Comparison of ENCODE assay signal across 5 cellular contexts in the genomic region with DNA sequence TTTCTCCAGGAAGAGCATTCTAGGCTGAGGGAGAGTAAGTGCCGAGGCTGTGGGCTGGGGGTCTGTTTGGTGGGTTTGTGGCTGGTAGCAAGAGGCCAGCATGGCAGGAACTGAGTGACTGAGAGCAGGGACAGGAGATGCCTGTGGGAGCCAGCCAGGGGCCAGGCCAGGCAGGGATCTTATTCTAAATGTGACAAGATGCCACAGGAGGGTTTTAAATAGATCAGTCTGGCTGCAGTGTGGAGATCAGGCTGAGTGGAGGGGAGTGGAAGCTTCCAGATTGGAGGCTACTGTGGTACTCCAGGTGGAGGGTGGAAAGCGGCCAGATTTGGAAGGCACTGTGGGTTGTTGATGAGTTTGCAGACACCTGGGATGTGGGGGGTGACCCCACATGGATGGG. TPM values are rescaled to one million over a fixed set of nuclear protein-coding genes. Genes with fewer than 3 reads are reported as not detected.
"Had no signal": no experiment of that assay in that cellular context is flagged by ENCODE, and none has a peak within 500 bp of the region (broad histone marks: within the 10 kb centered on the region; RNA-seq: fewer than 3 reads in every experiment).

No MANE protein-coding gene starts in this region.

RNA-seq across cellular contexts. Expression of a gene that starts 28.9 kb away (rescaled TPM):
- total RNA-seq: GM23248, H4, HepG2, HFFc6 had no signal
- polyA plus RNA-seq: GM23248, IgD-negative memory B cell had no signal
